Comparison of ENCODE assay signal across 14 cellular contexts in the genomic region with DNA sequence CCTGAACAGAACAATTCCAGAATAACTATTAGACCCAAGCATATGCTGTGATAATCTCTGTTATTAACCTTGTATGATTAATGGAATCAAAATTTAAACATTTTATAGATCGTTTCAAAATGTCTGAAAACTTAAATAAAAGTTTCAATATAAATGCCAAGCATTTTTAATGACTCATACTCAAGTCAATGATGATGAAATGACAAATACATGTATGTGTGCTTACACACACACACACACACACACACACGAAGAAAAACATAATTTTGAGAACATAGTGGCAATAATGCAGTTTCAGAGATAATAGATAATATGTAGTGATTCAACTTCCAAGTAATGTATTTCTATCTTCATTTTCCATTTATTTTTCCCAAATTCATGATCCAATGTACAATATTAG.
"Had no signal": no experiment of that assay in that cellular context is flagged by ENCODE, and none has a peak within 500 bp of the region (broad histone marks: within the 10 kb centered on the region; RNA-seq: fewer than 3 reads in every experiment).

No MANE protein-coding gene starts in this region.

- H3K4me3 ChIP-seq: dorsolateral prefrontal cortex, esophagus squamous epithelium, gastroesophageal sphincter, upper lobe of left lung had no signal

- H3K9me3 ChIP-seq: esophagus squamous epithelium, gastroesophageal sphincter, upper lobe of left lung had no signal

- H3K27me3 ChIP-seq: dorsolateral prefrontal cortex, esophagus squamous epithelium, gastroesophageal sphincter, upper lobe of left lung had no signal

- DNase-seq: activated CD4-positive, alpha-beta memory T cell treated with anti-CD3 and anti-CD28 coated beads, Interleukin-2, amount 10 ng/mL, durations not matched to agents 7 days and 5 days; activated CD4-positive, alpha-beta T cell treated with anti-CD3 and anti-CD28 coated beads for 1 hour; activated naive CD4-positive, alpha-beta T cell; activated T-cell treated with anti-CD3 and anti-CD28 coated beads, Interleukin-2, amount 50 U/mL, for 48 hours; dorsolateral prefrontal cortex; esophagus squamous epithelium; left ventricle myocardium superior; mesendoderm; nephron progenitor cell; stimulated activated CD4-positive, alpha-beta T cell treated with anti-CD3 and anti-CD28 coated beads, Interleukin-4, amount 100 ng/mL, for 1 hour; stimulated activated CD8-positive, alpha-beta memory T cell treated with anti-CD3 and anti-CD28 coated beads, Interleukin-4, amount 100 ng/mL, for 48 hours; T-helper 9 cell; upper lobe of left lung had no signal

- H3K27ac ChIP-seq: dorsolateral prefrontal cortex, esophagus squamous epithelium, gastroesophageal sphincter, upper lobe of left lung had no signal

- H3K4me1 ChIP-seq: gastroesophageal sphincter, upper lobe of left lung had no signal

- ATAC-seq: gastroesophageal sphincter, left ventricle myocardium superior had no signal

- H3K36me3 ChIP-seq: esophagus squamous epithelium, gastroesophageal sphincter, upper lobe of left lung had no signal
